22 cellular contexts compared by ENCODE assay signal in genomic region chr16:57263585-57264351, GRCh38. TPM values are rescaled to one million over a fixed set of nuclear protein-coding genes. Genes with fewer than 3 reads are reported as not detected.
A peak's percentile ranks its signal among the peaks of the same experiment; 100 is the strongest.
DNase-seq lines count a peak whose midpoint lies in the region; ATAC-seq and TF ChIP-seq lines count a peak whose summit lies in the region.
"Had no signal": no experiment of that assay in that cellular context is flagged by ENCODE, and none has a peak within 500 bp of the region (broad histone marks: within the 10 kb centered on the region; RNA-seq: fewer than 3 reads in every experiment).

No MANE protein-coding gene starts in this region.

- H3K4me3 ChIP-seq in dorsolateral prefrontal cortex (peak overlapping the region in 1 of 59 donors; percentile 2), mucosa of stomach (ENCODE audit: low read length) (no peak overlapping the region)
- H3K4me3 ChIP-seq: esophagus muscularis mucosa, ovary, uterus had no signal

- H3K9ac ChIP-seq in mucosa of stomach (ENCODE audit: low read length) = peak overlapping the region; percentile 54
- H3K9ac ChIP-seq: KMS-11 had no signal

- TF ChIP-seq CTCF in dorsolateral prefrontal cortex (IDR thresholded peaks at IDR 0.05 in 54 of 56, conservative IDR thresholded peaks at IDR 0.05 in 2 of 56; ENCODE audit: low read depth in 1 of 56, partially characterized antibody in 56 of 56) = no peak

- no peaks in the 10 kb centered on the region for H3K36me3 ChIP-seq in mucosa of stomach (ENCODE audit: control insufficient read depth, insufficient read depth, low read length)
- H3K36me3 ChIP-seq: BE2C, esophagus muscularis mucosa, ovary, uterus had no signal

- DNase-seq in activated T-cell treated with anti-CD3 and anti-CD28 coated beads, Interleukin-2, amount 50 U/mL, for 24 hours = peak; percentile 26
- DNase-seq in activated T-cell treated with anti-CD3 and anti-CD28 coated beads for 4 hours (no peak), dorsolateral prefrontal cortex (peak in 4 of 10 donors; percentile 23 to 36 (median 28)), NCI-H226 (no peak), SIG-M5 treated with dmso at 0.1 percent for 504 hours (lab: John Stamatoyannopoulos, UW; ENCODE audit: unreplicated experiment) (no peak)
- DNase-seq: activated CD4-positive, alpha-beta T cell treated with anti-CD3 and anti-CD28 coated beads, Interleukin-2, amount 50 U/mL, for 4 hours; activated naive CD4-positive, alpha-beta T cell treated with Interleukin-2 at 50 U/mL for 16 hours; BE2C; NCI-H2081; NCI-H510A treated with DMSO at 0.1 percent for 48 hours; SHP77; stimulated activated CD4-positive, alpha-beta T cell treated with anti-CD3 and anti-CD28 coated beads, Interleukin-1b, Interleukin-23, amount 100 ng/mL, for 48 hours; stimulated activated naive CD8-positive, alpha-beta T cell treated with anti-CD3 and anti-CD28 coated beads, Interleukin-15, Interleukin-2, amounts not matched to agents 100 U/mL and 50 U/mL, for 24 hours; uterus had no signal

- no peaks in the 10 kb centered on the region for H3K36me3 Mint-ChIP-seq in activated T-cell treated with anti-CD3 and anti-CD28 coated beads, Interleukin-2, amount 50 U/mL, for 24 hours (ENCODE audit: low read depth)

- H3K4me1 Mint-ChIP-seq in activated T-cell treated with anti-CD3 and anti-CD28 coated beads, Interleukin-2, amount 50 U/mL, for 24 hours (ENCODE audit: low read depth) = peaks cover 48% of the 10 kb centered on the region

- no peaks in the 10 kb centered on the region for H3K9me3 ChIP-seq in mucosa of stomach (ENCODE audit: control insufficient read depth, low read length)
- H3K9me3 ChIP-seq: BE2C, esophagus muscularis mucosa, ovary, uterus had no signal

- H3K27ac ChIP-seq in dorsolateral prefrontal cortex = peak overlapping the region in 58 of 59 donors; percentile 53 to 99 (median 95)
- peak overlapping the region; percentile 94 for H3K27ac ChIP-seq in temporal lobe (ENCODE audit: low read depth, low read length)
- H3K27ac ChIP-seq: KMS-11, ovary, uterus, VCaP had no signal

- H3K4me1 ChIP-seq in mucosa of stomach (ENCODE audit: control insufficient read depth, insufficient read depth, low read length) = peaks cover 79% of the 10 kb centered on the region
- H3K4me1 ChIP-seq: uterus had no signal

- no peak for ATAC-seq in GM19455 (IDR thresholded peaks at IDR 0.05; ENCODE audit: unreplicated experiment)
- ATAC-seq: stimulated activated naive CD8-positive, alpha-beta T cell treated with anti-CD3 and anti-CD28 coated beads, Interleukin-15, Interleukin-2, amounts not matched to agents 100 U/mL and 50 U/mL, for 24 hours had no signal

- no peaks in the 10 kb centered on the region for H3K9me3 Mint-ChIP-seq in activated T-cell treated with anti-CD3 and anti-CD28 coated beads, Interleukin-2, amount 50 U/mL, for 24 hours
- H3K9me3 Mint-ChIP-seq: T-helper 1 cell treated with Interleukin-12 subunit alpha and Interleukin-12 subunit beta and Interleukin-4 antibody, amounts not matched to agents 30 μg/mL and 1 μg/mL, for 36 hours had no signal

- intact Hi-C loops in dorsolateral prefrontal cortex (cut with DNase I) = loop anchor here in 1 of 2 donors (2.0 kb wide), 2 partner anchors 17 to 21 kb away; partner anchors contain the start of gene PLLP

- no peak overlapping the region for H3K4me3 Mint-ChIP-seq in activated T-cell treated with anti-CD3 and anti-CD28 coated beads, Interleukin-2, amount 50 U/mL, for 24 hours
- H3K4me3 Mint-ChIP-seq: T-helper 1 cell treated with Interleukin-12 subunit alpha and Interleukin-12 subunit beta and Interleukin-4 antibody, amounts not matched to agents 30 μg/mL and 1 μg/mL, for 36 hours had no signal

- H3K27me3 ChIP-seq in dorsolateral prefrontal cortex (no peaks in the 10 kb centered on the region), mucosa of stomach (ENCODE audit: control insufficient read depth, insufficient read depth, low read length) (no peaks in the 10 kb centered on the region)
- H3K27me3 ChIP-seq: BE2C, esophagus muscularis mucosa, ovary, uterus had no signal

- H3K27me3 Mint-ChIP-seq in activated T-cell treated with anti-CD3 and anti-CD28 coated beads, Interleukin-2, amount 50 U/mL, for 24 hours = no peaks in the 10 kb centered on the region

- no peak overlapping the region for H3K27ac Mint-ChIP-seq in activated T-cell treated with anti-CD3 and anti-CD28 coated beads, Interleukin-2, amount 50 U/mL, for 24 hours
- H3K27ac Mint-ChIP-seq: T-helper 1 cell treated with Interleukin-12 subunit alpha and Interleukin-12 subunit beta and Interleukin-4 antibody, amounts not matched to agents 30 μg/mL and 1 μg/mL, for 36 hours had no signal

RNA-seq across cellular contexts. Expression of gene ARL2BP, which starts 18.7 kb away (rescaled TPM):
- 10 to 100 TPM; 36.8 to 68.6 (median 51.1) TPM for total RNA-seq in dorsolateral prefrontal cortex
- total RNA-seq in temporal lobe = 40.3 TPM

RNA-seq across cellular contexts. Expression of gene PLLP, which starts 20.7 kb away (rescaled TPM):
- total RNA-seq in dorsolateral prefrontal cortex (100 to 1,000 TPM in 55 of 120 experiments, 10 to 100 TPM in 65; 20.8 to 459 (median 91.3) TPM), temporal lobe (1.5 TPM)
